In the genomic region with DNA sequence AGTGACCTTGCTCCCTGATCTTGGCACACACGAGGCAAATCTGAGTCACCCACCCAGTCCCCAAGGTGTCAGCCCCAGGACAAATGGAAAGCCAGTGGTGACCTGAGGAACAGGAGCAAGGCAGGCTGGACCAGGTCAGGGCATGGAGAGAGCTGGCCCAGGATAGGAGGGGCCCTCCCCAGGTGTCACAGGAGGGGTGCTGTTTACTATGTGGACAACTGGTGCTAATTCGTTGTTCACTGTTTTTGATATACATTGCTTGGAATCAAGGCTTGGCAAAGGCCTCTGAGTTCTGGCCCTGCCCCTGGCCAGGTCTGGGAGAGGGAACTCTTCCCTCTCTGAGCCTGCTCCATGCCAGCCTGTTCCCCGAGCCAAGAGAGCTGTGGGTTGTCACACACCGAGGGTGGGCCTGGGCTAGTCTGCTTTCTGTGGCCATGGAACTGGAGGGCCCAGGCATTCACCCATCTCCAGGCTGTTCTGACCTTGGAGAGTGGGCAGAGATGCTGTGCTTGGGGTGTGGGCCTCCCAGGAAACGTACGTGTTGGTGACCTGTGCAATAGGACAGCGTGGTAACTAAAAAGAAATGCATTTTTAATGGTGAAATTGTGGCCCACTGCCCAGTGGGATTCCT, we compare ENCODE assay signal across 18 cellular contexts. TPM values are rescaled to one million over a fixed set of nuclear protein-coding genes. Genes with fewer than 3 reads are reported as not detected.
DNase-seq lines count a peak whose midpoint lies in the region; ATAC-seq and TF ChIP-seq lines count a peak whose summit lies in the region.
"Had no signal": no experiment of that assay in that cellular context is flagged by ENCODE, and none has a peak within 500 bp of the region (broad histone marks: within the 10 kb centered on the region; RNA-seq: fewer than 3 reads in every experiment).

No MANE protein-coding gene starts in this region.

- no peak overlapping the region for H3K27ac Mint-ChIP-seq in WTC11
- H3K27ac Mint-ChIP-seq in activated CD4-positive, alpha-beta memory T cell treated with anti-CD3 and anti-CD28 coated beads for 36 hours: no peak overlapping the region
- H3K27ac Mint-ChIP-seq: activated naive CD8-positive, alpha-beta T cell had no signal

- no peaks in the 10 kb centered on the region for H3K36me3 ChIP-seq in HCT116 (ENCODE audit: control insufficient read depth in 1 of 2, insufficient read depth in 2 of 2, low read length in 2 of 2)
- H3K36me3 ChIP-seq in sigmoid colon: no peaks in the 10 kb centered on the region
- H3K36me3 ChIP-seq in MG63: no peaks in the 10 kb centered on the region
- H3K36me3 ChIP-seq: BE2C, heart right ventricle, suprapubic skin had no signal

- H3K9me3 ChIP-seq in HCT116 (ENCODE audit: control insufficient read depth in 1 of 2, insufficient read depth in 1 of 2, low read depth in 1 of 2, low read length in 2 of 2): no peaks in the 10 kb centered on the region
- no peaks in the 10 kb centered on the region for H3K9me3 ChIP-seq in sigmoid colon
- H3K9me3 ChIP-seq in MG63: no peaks in the 10 kb centered on the region
- H3K9me3 ChIP-seq: BE2C, heart right ventricle, suprapubic skin had no signal

- TF ChIP-seq EP300 in sigmoid colon (IDR thresholded peaks at IDR 0.05): no peak

- WGBS in sigmoid colon, 2 donors: 61 to 83% methylated on average over 7 of the region's 7 CpGs

- TF ChIP-seq RAD21 in HCT116 (IDR thresholded peaks at IDR 0.05; ENCODE audit: low read depth): no peak

- H3K4me1 Mint-ChIP-seq in WTC11: peaks cover 8% of the 10 kb centered on the region; the same call in 1 of the 2 replicates
- H3K4me1 Mint-ChIP-seq in activated CD4-positive, alpha-beta memory T cell treated with anti-CD3 and anti-CD28 coated beads for 36 hours (ENCODE audit: low read depth): no peaks in the 10 kb centered on the region

- no peak for DNase-seq in HCT116 (ENCODE audit: low read depth, low spot score)
- peak; percentile 5 for DNase-seq in WTC11 (ENCODE audit: low spot score)
- no peak for DNase-seq in left lobe of liver (ENCODE audit: low spot score)
- peak; percentile 28 for DNase-seq in sigmoid colon
- no peak for DNase-seq in activated CD4-positive, alpha-beta memory T cell treated with anti-CD3 and anti-CD28 coated beads for 36 hours
- no peak for DNase-seq in NCI-H2171 (lab: John Stamatoyannopoulos, UW)
- no peak for DNase-seq in MG63
- DNase-seq: activated CD4-positive, alpha-beta T cell treated with anti-CD3 and anti-CD28 coated beads for 4 hours; activated T-cell treated with anti-CD3 and anti-CD28 coated beads, Interleukin-2, amount 50 U/mL, for 1 hour; stimulated activated CD4-positive, alpha-beta T cell treated with anti-CD3 and anti-CD28 coated beads, Interleukin-4, amount 100 ng/mL, for 4 hours had no signal

- H3K4me2 ChIP-seq in HCT116 (ENCODE audit: low read length): no peak overlapping the region

- TF ChIP-seq POLR2A in HCT116 (IDR thresholded peaks at IDR 0.05; ENCODE audit: borderline replicate concordance, extremely low read depth, insufficient read depth, insufficient read length) (no peak), sigmoid colon (IDR thresholded peaks at IDR 0.05) (no peak)

- H3K4me1 ChIP-seq in HCT116 (ENCODE audit: control insufficient read depth in 1 of 2, insufficient read depth in 2 of 2, low read length in 2 of 2) (peaks cover 0 to 8% of the 10 kb centered on the region in 2 experiments; a peak in 2 of 4 replicates), sigmoid colon (no peaks in the 10 kb centered on the region)
- H3K4me1 ChIP-seq: BE2C, suprapubic skin had no signal

- ATAC-seq in HCT116 (0 out of 2 replicates have a peak, but pooled peaks have one; percentile 14), WTC11 (no peak), left lobe of liver (peak; percentile 12)

- H3K27ac ChIP-seq in HCT116 (ENCODE audit: low read depth, low read length) (no peak overlapping the region), sigmoid colon (no peak overlapping the region)
- H3K27ac ChIP-seq: heart right ventricle, suprapubic skin had no signal

- H3K27me3 ChIP-seq in HCT116 (ENCODE audit: insufficient read depth, low read length) (0 out of 2 replicates have a peak, but pooled peaks cover 2% of the 10 kb centered on the region), sigmoid colon (peaks cover 0 to 13% (median 6%) of the 10 kb centered on the region in 3 donors), MG63 (peaks cover 4% of the 10 kb centered on the region)
- H3K27me3 ChIP-seq: BE2C had no signal

- no peaks in the 10 kb centered on the region for H4K20me1 ChIP-seq in HCT116 (ENCODE audit: insufficient read depth)

- H3K27me3 Mint-ChIP-seq in WTC11 (ENCODE audit: low read depth): peaks cover 4% of the 10 kb centered on the region; the same call in 1 of the 2 replicates
- peaks cover 16% of the 10 kb centered on the region for H3K27me3 Mint-ChIP-seq in activated CD4-positive, alpha-beta memory T cell treated with anti-CD3 and anti-CD28 coated beads for 36 hours

- H3K79me2 ChIP-seq in HCT116 (ENCODE audit: insufficient read depth, low read length): no peaks in the 10 kb centered on the region

- POLR2A ChIA-PET in HCT116 (lab: Charles Lee): no interaction called here
- POLR2A ChIA-PET in WTC11 (lab: Charles Lee): no interaction called here
- POLR2A ChIA-PET in activated CD4-positive, alpha-beta memory T cell treated with anti-CD3 and anti-CD28 coated beads for 36 hours (lab: Charles Lee): no interaction called here

- no peaks in the 10 kb centered on the region for H3K36me3 Mint-ChIP-seq in WTC11
- no peaks in the 10 kb centered on the region for H3K36me3 Mint-ChIP-seq in activated CD4-positive, alpha-beta memory T cell treated with anti-CD3 and anti-CD28 coated beads for 36 hours
- H3K36me3 Mint-ChIP-seq: activated naive CD8-positive, alpha-beta T cell had no signal

- CTCF ChIA-PET in HCT116 (lab: Charles Lee) (no interaction called here), WTC11 (lab: Charles Lee) (interaction anchor here (0.5 to 1.7 kb wide), 8 partner anchors 11 to 105 kb away, joined by 3 to 8 read pairs (median 5); no protein-coding TSS in a partner anchor)
- CTCF ChIA-PET in activated CD4-positive, alpha-beta memory T cell treated with anti-CD3 and anti-CD28 coated beads for 36 hours (lab: Charles Lee): no interaction called here

- no peaks in the 10 kb centered on the region for H3K9me3 Mint-ChIP-seq in WTC11
- no peaks in the 10 kb centered on the region for H3K9me3 Mint-ChIP-seq in activated CD4-positive, alpha-beta memory T cell treated with anti-CD3 and anti-CD28 coated beads for 36 hours

- no peak overlapping the region for H2AFZ ChIP-seq in HCT116 (ENCODE audit: low read depth, low read length, poor library complexity, severe bottlenecking)

- H3K9ac ChIP-seq in HCT116 (ENCODE audit: low read length): no peak overlapping the region

- BruUV-seq in HCT116 (replicated peaks; lab: Mats Ljungman, UMichigan): no TSS peak

- intact Hi-C loops in HCT116 (cut with micrococcal nuclease): no loop called here
- intact Hi-C loops in sigmoid colon (cut with DNase I): no loop called here
- intact Hi-C loops in activated CD4-positive, alpha-beta memory T cell treated with anti-CD3 and anti-CD28 coated beads for 36 hours (cut with micrococcal nuclease): no loop called here

- TF ChIP-seq CTCF in HCT116 (IDR thresholded peaks at IDR 0.05 in 2 of 3, conservative IDR thresholded peaks at IDR 0.05 in 1 of 3; ENCODE audit: borderline replicate concordance in 1 of 3, insufficient read depth in 1 of 3, low read depth in 2 of 3, low read length in 2 of 3) (no peak), WTC11 (IDR thresholded peaks at IDR 0.05) (no peak), sigmoid colon (IDR thresholded peaks at IDR 0.05) (no peak)

- H3K9me2 ChIP-seq in HCT116 (ENCODE audit: insufficient read depth): no peaks in the 10 kb centered on the region

- RAD21 ChIA-PET in HCT116 (lab: Charles Lee; ENCODE audit: low non-redundant PET in 1 of 2, low total read pairs in 2 of 2, uncharacterized antibody in 2 of 2, unreplicated experiment in 2 of 2): no interaction called here

- no peak overlapping the region for H3K4me3 Mint-ChIP-seq in WTC11
- no peak overlapping the region for H3K4me3 Mint-ChIP-seq in activated CD4-positive, alpha-beta memory T cell treated with anti-CD3 and anti-CD28 coated beads for 36 hours
- H3K4me3 Mint-ChIP-seq: activated naive CD8-positive, alpha-beta T cell had no signal

- H3K4me3 ChIP-seq in HCT116 (replicated peaks in 1 of 2; ENCODE audit: low read depth in 1 of 2, low read length in 2 of 2) (no peak overlapping the region), sigmoid colon (no peak overlapping the region), MG63 (no peak overlapping the region)
- H3K4me3 ChIP-seq: suprapubic skin had no signal

TF ChIP-seq in HCT116, 20 proteins besides CTCF, POLR2A, EP300 and RAD21 (continues in another document):
- no peak for TF ChIP-seq SIN3A (IDR thresholded peaks at IDR 0.05; ENCODE audit: low read depth)
- TF ChIP-seq EZH2phosphoT487 (IDR thresholded peaks at IDR 0.05; ENCODE audit: borderline replicate concordance): no peak
- no peak for TF ChIP-seq SRF (IDR thresholded peaks at IDR 0.05; ENCODE audit: low read depth)
- no peak for TF ChIP-seq SP1 (IDR thresholded peaks at IDR 0.05; ENCODE audit: low read depth)
- no peak for TF ChIP-seq EZH2 (IDR thresholded peaks at IDR 0.05)

TF ChIP-seq in WTC11, 78 proteins besides CTCF, POLR2A, EP300 and RAD21 (continues in another document):
- TF ChIP-seq ZNF671 (CRISPR knock-in tag; IDR thresholded peaks at IDR 0.05) (no peak), NR1H2 (CRISPR knock-in tag; IDR thresholded peaks at IDR 0.05) (no peak), GABPB1 (CRISPR knock-in tag; IDR thresholded peaks at IDR 0.05) (no peak), CREB1 (CRISPR knock-in tag; IDR thresholded peaks at IDR 0.05) (no peak)
- TF ChIP-seq, protein P1, sequence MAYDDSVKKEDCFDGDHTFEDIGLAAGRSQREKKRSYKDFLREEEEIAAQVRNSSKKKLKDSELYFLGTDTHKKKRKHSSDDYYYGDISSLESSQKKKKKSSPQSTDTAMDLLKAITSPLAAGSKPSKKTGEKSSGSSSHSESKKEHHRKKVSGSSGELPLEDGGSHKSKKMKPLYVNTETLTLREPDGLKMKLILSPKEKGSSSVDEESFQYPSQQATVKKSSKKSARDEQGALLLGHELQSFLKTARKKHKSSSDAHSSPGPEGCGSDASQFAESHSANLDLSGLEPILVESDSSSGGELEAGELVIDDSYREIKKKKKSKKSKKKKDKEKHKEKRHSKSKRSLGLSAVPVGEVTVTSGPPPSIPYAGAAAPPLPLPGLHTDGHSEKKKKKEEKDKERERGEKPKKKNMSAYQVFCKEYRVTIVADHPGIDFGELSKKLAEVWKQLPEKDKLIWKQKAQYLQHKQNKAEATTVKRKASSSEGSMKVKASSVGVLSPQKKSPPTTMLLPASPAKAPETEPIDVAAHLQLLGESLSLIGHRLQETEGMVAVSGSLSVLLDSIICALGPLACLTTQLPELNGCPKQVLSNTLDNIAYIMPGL (CRISPR knock-in tag; IDR thresholded peaks at IDR 0.05): no peak

RNA-seq across cellular contexts. Expression of a gene that starts 41.8 kb away (rescaled TPM):
- total RNA-seq in HCT116 (2021; ENCODE audit: unreplicated experiment) (not detected), WTC11 (2021) (not detected in 3 replicates), left lobe of liver (not detected), sigmoid colon (not detected)
- 0.12 TPM in 1 of 2 replicates, not detected in the other for polyA plus RNA-seq in HCT116 (2012)
- polyA plus RNA-seq in sigmoid colon: not detected
- total RNA-seq in activated CD4-positive, alpha-beta memory T cell treated with anti-CD3 and anti-CD28 coated beads for 36 hours: not detected
- not detected in 2 replicates for total RNA-seq in MG63 (2014; rRNA removed; shearing (Covaris generic); ENCODE audit: low replicate concordance)
- total RNA-seq: fibroblast of lung, heart right ventricle, M059J, NCI-H460, skeletal muscle tissue, suprapubic skin had no signal
- polyA plus RNA-seq: fibroblast of lung, heart right ventricle had no signal

Comparison
In these comparisons a context has a peak if more than half of its experiments do, and no peak if none do; other contexts are left out.
1. DNase-seq: peak in WTC11 (single experiment) and sigmoid colon (single experiment); none in HCT116 (single experiment), left lobe of liver (single experiment), activated CD4-positive, alpha-beta memory T cell treated with anti-CD3 and anti-CD28 coated beads for 36 hours (single experiment), NCI-H2171 (single experiment) and MG63 (single experiment).